In the genomic region with DNA sequence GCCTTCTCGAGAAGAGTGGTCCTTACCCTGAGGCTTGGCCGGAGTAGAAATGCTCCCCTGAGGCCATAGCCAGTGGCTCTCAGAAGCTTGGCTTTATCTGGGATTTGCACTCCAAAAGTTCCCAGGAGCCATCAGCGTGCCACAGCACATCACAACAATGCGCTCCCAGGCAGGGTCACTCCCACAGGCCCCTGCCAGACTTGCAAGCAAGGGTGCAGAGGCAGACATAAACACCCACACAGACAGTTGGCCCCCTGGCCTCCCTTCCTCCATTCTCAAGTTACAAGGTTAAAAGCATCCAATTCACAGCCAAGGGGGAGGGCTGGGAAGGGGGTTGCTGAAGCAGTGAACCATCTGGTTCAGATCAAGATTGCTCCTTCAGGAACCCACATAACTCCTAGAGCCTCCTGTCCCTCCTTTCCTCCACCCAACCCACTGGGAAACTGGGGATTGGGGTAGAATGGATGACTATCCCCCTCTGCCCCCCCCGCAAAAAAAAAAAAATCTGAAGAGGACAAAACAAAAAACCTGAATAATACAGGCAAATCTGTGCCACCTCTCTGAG, we compare ENCODE assay signal across 1 cellular context.
TF ChIP-seq lines count a peak whose summit lies in the region.

No MANE protein-coding gene starts in this region.

TF ChIP-seq in SK-N-SH, 30 proteins besides CTCF, POLR2A, EP300 and RAD21 (continued from another document):
- TF ChIP-seq USF1 (IDR thresholded peaks at IDR 0.05; ENCODE audit: borderline replicate concordance, low read depth) (no peak), RXRA (IDR thresholded peaks at IDR 0.05; ENCODE audit: borderline replicate concordance, low read depth) (peak; percentile 92), NFIC (IDR thresholded peaks at IDR 0.05; ENCODE audit: borderline replicate concordance) (peak; percentile 73), TCF12 (IDR thresholded peaks at IDR 0.05) (peak; percentile 95), NRF1 (IDR thresholded peaks at IDR 0.05; ENCODE audit: low read depth, low read length) (no peak), CHD2 (IDR thresholded peaks at IDR 0.05; ENCODE audit: low read length, partially characterized antibody) (peak; percentile 45), MXI1 (IDR thresholded peaks at IDR 0.05; ENCODE audit: low read depth, low read length) (peak; percentile 34), JUND (IDR thresholded peaks at IDR 0.05) (no peak), TEAD4 (IDR thresholded peaks at IDR 0.05; ENCODE audit: borderline replicate concordance, insufficient read depth) (0 out of 2 replicates have a peak, but pooled peaks have one; percentile 35), GATA2 (CRISPR knock-in tag; IDR thresholded peaks at IDR 0.05) (no peak), ZBTB33 (IDR thresholded peaks at IDR 0.05; ENCODE audit: borderline replicate concordance, low read depth) (no peak), RCOR1 (IDR thresholded peaks at IDR 0.05; ENCODE audit: low read length) (no peak; the same call in 1 of the 2 replicates), EZH2phosphoT487 (IDR thresholded peaks at IDR 0.05; ENCODE audit: borderline replicate concordance, low read depth) (no peak), PBX3 (IDR thresholded peaks at IDR 0.05) (peak; percentile 53), POLR2AphosphoS5 (IDR thresholded peaks at IDR 0.05; ENCODE audit: low read depth, low read length) (no peak; the same call in 1 of the 2 replicates), RFX5 (IDR thresholded peaks at IDR 0.05; ENCODE audit: low read length) (no peak), FOXJ3 (CRISPR knock-in tag; IDR thresholded peaks at IDR 0.05) (no peak), MAX (IDR thresholded peaks at IDR 0.05; ENCODE audit: low read depth) (no peak; the same call in 1 of the 2 replicates), ELF1 (IDR thresholded peaks at IDR 0.05) (no peak), MEF2A (IDR thresholded peaks at IDR 0.05; ENCODE audit: borderline replicate concordance, low read depth) (no peak), FOXM1 (IDR thresholded peaks at IDR 0.05; ENCODE audit: low read depth) (no peak), FOSL2 (IDR thresholded peaks at IDR 0.05; ENCODE audit: borderline replicate concordance, low read depth) (peak; percentile 8; the same call in 1 of the 2 replicates), SIN3A (IDR thresholded peaks at IDR 0.05; ENCODE audit: borderline replicate concordance, low read depth, low read length) (peak; percentile 47; the same call in 1 of the 2 replicates), GABPA (IDR thresholded peaks at IDR 0.05; ENCODE audit: low read depth) (no peak)
- TF ChIP-seq, protein P1, sequence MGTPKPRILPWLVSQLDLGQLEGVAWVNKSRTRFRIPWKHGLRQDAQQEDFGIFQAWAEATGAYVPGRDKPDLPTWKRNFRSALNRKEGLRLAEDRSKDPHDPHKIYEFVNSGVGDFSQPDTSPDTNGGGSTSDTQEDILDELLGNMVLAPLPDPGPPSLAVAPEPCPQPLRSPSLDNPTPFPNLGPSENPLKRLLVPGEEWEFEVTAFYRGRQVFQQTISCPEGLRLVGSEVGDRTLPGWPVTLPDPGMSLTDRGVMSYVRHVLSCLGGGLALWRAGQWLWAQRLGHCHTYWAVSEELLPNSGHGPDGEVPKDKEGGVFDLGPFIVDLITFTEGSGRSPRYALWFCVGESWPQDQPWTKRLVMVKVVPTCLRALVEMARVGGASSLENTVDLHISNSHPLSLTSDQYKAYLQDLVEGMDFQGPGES (IDR thresholded peaks at IDR 0.05; ENCODE audit: low read depth, low read length), result no peak
- TF ChIP-seq, protein P2, sequence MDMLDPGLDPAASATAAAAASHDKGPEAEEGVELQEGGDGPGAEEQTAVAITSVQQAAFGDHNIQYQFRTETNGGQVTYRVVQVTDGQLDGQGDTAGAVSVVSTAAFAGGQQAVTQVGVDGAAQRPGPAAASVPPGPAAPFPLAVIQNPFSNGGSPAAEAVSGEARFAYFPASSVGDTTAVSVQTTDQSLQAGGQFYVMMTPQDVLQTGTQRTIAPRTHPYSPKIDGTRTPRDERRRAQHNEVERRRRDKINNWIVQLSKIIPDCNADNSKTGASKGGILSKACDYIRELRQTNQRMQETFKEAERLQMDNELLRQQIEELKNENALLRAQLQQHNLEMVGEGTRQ (IDR thresholded peaks at IDR 0.05; ENCODE audit: borderline replicate concordance, low read depth, low read length), result no peak
